23 cellular contexts compared by ENCODE assay signal in the genomic region with DNA sequence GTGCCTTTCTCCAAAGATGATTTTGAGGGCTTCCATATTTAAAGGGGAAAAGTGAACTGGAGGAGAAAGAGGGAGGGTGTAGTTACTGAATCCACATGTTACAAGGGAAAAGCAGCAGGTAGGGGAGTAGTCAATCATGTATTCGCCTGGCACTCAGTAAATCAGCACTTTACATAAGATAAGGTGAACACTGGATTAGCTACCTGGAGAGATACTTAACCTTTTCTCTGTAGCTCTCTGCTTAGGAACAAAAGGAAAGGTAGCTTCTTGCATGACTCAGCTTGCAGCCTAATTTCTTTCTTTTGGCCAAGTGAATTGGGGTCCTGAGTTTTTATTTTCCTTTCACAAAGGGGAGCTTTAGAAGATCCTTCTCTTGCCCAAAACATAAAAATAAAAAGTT. TPM values are rescaled to one million over a fixed set of nuclear protein-coding genes. Genes with fewer than 3 reads are reported as not detected.
"Had no signal": no experiment of that assay in that cellular context is flagged by ENCODE, and none has a peak within 500 bp of the region (broad histone marks: within the 10 kb centered on the region; RNA-seq: fewer than 3 reads in every experiment).

No MANE protein-coding gene starts in this region.

- H3K4me3 Mint-ChIP-seq: naive thymus-derived CD8-positive, alpha-beta T cell had no signal

- ATAC-seq: gastroesophageal sphincter; mucosa of descending colon; naive thymus-derived CD8-positive, alpha-beta T cell had no signal

- H3K27me3 ChIP-seq: right atrium auricular region had no signal

- DNase-seq: cortex of kidney; dorsolateral prefrontal cortex; effector CD8-positive, alpha-beta T cell; glutamatergic neuron; kidney glomerular epithelial cell; mucosa of descending colon; naive thymus-derived CD8-positive, alpha-beta T cell; sigmoid colon; stimulated activated CD4-positive, alpha-beta T cell treated with anti-CD3 and anti-CD28 coated beads, Interleukin-2, amount 100 ng/mL, for 24 hours; stimulated activated CD4-positive, alpha-beta T cell treated with anti-CD3 and anti-CD28 coated beads, Interleukin-4, amount 100 ng/mL, for 4 hours; stimulated activated naive CD4-positive, alpha-beta T cell; stomach; substantia nigra; transverse colon had no signal

- H3K4me3 ChIP-seq: dorsolateral prefrontal cortex, esophagus muscularis mucosa, gastroesophageal sphincter, mucosa of descending colon, right atrium auricular region, sigmoid colon, skin epidermis, stomach, thoracic aorta, transverse colon had no signal

- H3K36me3 Mint-ChIP-seq: naive thymus-derived CD8-positive, alpha-beta T cell had no signal

- H3K9me3 ChIP-seq: esophagus muscularis mucosa, gastroesophageal sphincter, mucosa of descending colon, right atrium auricular region, sigmoid colon, stomach, thoracic aorta, transverse colon had no signal

- H3K4me1 ChIP-seq: esophagus muscularis mucosa, gastroesophageal sphincter, right atrium auricular region, sigmoid colon, stomach, transverse colon had no signal

- H3K27ac ChIP-seq: dorsolateral prefrontal cortex, esophagus muscularis mucosa, gastroesophageal sphincter, right atrium auricular region, sigmoid colon, skin epidermis, stomach, thoracic aorta, transverse colon had no signal

- H3K36me3 ChIP-seq: esophagus muscularis mucosa, gastroesophageal sphincter, right atrium auricular region, sigmoid colon, stomach, thoracic aorta, transverse colon had no signal

- H3K9me3 Mint-ChIP-seq: naive thymus-derived CD8-positive, alpha-beta T cell had no signal

- H3K27ac Mint-ChIP-seq: naive thymus-derived CD8-positive, alpha-beta T cell had no signal

RNA-seq across cellular contexts. Expression of a gene that starts 43.3 kb away (rescaled TPM):
- total RNA-seq: fibroblast of villous mesenchyme; liver; lung microvascular endothelial cell; mesenteric fat pad; naive thymus-derived CD8-positive, alpha-beta T cell; transverse colon had no signal
- polyA plus RNA-seq: liver; naive thymus-derived CD8-positive, alpha-beta T cell had no signal
